8 cellular contexts compared by ENCODE assay signal in genomic region chr17:78144146-78144719, GRCh38. TPM values are rescaled to one million over a fixed set of nuclear protein-coding genes. Genes with fewer than 3 reads are reported as not detected.
DNase-seq lines count a peak whose midpoint lies in the region; ATAC-seq, FAIRE-seq and TF ChIP-seq lines count a peak whose summit lies in the region.

No MANE protein-coding gene starts in this region.

- no peaks in the 10 kb centered on the region for H3K9me3 ChIP-seq in SK-N-SH

- H3K9me2 ChIP-seq in SK-N-SH, result no peaks in the 10 kb centered on the region

- no peak overlapping the region for H3K4me3 ChIP-seq in SK-N-SH (ENCODE audit: low read depth in 2 of 2, low read length in 1 of 2)

- no peaks in the 10 kb centered on the region for H3K27me3 Mint-ChIP-seq in activated CD4-positive, alpha-beta T cell treated with anti-CD3 and anti-CD28 coated beads for 36 hours

- H3K79me2 ChIP-seq in SK-N-SH (ENCODE audit: insufficient read depth), result no peaks in the 10 kb centered on the region

- DNase-seq in activated CD4-positive, alpha-beta T cell treated with anti-CD3 and anti-CD28 coated beads for 36 hours, result no peak
- no peak for DNase-seq in activated CD4-positive, alpha-beta T cell treated with anti-CD3 and anti-CD28 coated beads, Interleukin-2, amount 50 U/mL, for 4 hours
- DNase-seq in SK-N-SH (peak; percentile 73), fibroblast of the conjunctiva (ENCODE audit: low read depth) (peak; percentile 93), posterior cingulate gyrus (peak; percentile 43 to 94 (median 60)), D721Med (ENCODE audit: insufficient read length, low spot score) (no peak), NCI-H2107 (lab: John Stamatoyannopoulos, UW) (no peak)

- H3K36me3 ChIP-seq in SK-N-SH (replicated peaks in 1 of 2; ENCODE audit: control insufficient read depth in 1 of 2, insufficient read depth in 2 of 2, low read length in 1 of 2), result no peaks in the 10 kb centered on the region

- H3K4me1 Mint-ChIP-seq in activated CD4-positive, alpha-beta T cell treated with anti-CD3 and anti-CD28 coated beads for 36 hours, result peaks cover 39% of the 10 kb centered on the region

- no peak overlapping the region for H3K27ac ChIP-seq in SK-N-SH (ENCODE audit: low read depth in 2 of 2, low read length in 1 of 2)

- no peak overlapping the region for H2AFZ ChIP-seq in SK-N-SH (ENCODE audit: low read depth)

- ATAC-seq in activated CD4-positive, alpha-beta T cell treated with anti-CD3 and anti-CD28 coated beads for 36 hours, result no peak
- ATAC-seq in GM19452 (IDR thresholded peaks at IDR 0.05; ENCODE audit: unreplicated experiment), result no peak

- H4K20me1 ChIP-seq in SK-N-SH (ENCODE audit: insufficient read depth), result no peaks in the 10 kb centered on the region

- FAIRE-seq in D721Med (lab: Jason Lieb, UNC), result no peak

- peaks cover 4 to 19% of the 10 kb centered on the region in 2 experiments; a peak in 2 of 4 replicates for H3K4me1 ChIP-seq in SK-N-SH (ENCODE audit: control insufficient read depth in 1 of 2, insufficient read depth in 2 of 2, low read depth in 1 of 2, low read length in 1 of 2)

- no peak for TF ChIP-seq RAD21 in SK-N-SH (IDR thresholded peaks at IDR 0.05; ENCODE audit: low read length)

- no peaks in the 10 kb centered on the region for H3K9me3 Mint-ChIP-seq in activated CD4-positive, alpha-beta T cell treated with anti-CD3 and anti-CD28 coated beads for 36 hours (ENCODE audit: low read depth)

- CTCF ChIA-PET in activated CD4-positive, alpha-beta T cell treated with anti-CD3 and anti-CD28 coated beads for 36 hours (lab: Charles Lee), result interaction anchor here (0.5 to 1.3 kb wide), 6 partner anchors 10 to 1805 kb away, joined by 3 to 5 read pairs (median 4); no protein-coding TSS in a partner anchor
- CTCF ChIA-PET in SK-N-SH (lab: Yijun Ruan, JAX), result interaction anchor here (0.8 to 2.6 kb wide), 11 partner anchors 9 to 216 kb away, joined by 3 to 16 read pairs (median 4); no protein-coding TSS in a partner anchor

- H3K9ac ChIP-seq in SK-N-SH, result no peak overlapping the region

- peak overlapping the region; percentile 19 for H3K27ac Mint-ChIP-seq in activated CD4-positive, alpha-beta T cell treated with anti-CD3 and anti-CD28 coated beads for 36 hours

- no peak for TF ChIP-seq EP300 in SK-N-SH (IDR thresholded peaks at IDR 0.05; ENCODE audit: borderline replicate concordance in 1 of 2, low read depth in 1 of 2, low read length in 1 of 2)

- POLR2A ChIA-PET in activated CD4-positive, alpha-beta T cell treated with anti-CD3 and anti-CD28 coated beads for 36 hours (lab: Charles Lee), result interaction anchor here (0.5 to 1.1 kb wide), 3 partner anchors 8 to 19 kb away, joined by 3 to 11 read pairs (median 3); no protein-coding TSS in a partner anchor
- POLR2A ChIA-PET in SK-N-SH (lab: Yijun Ruan, JAX), result interaction anchor here (0.9 kb wide), 1 partner anchor 20 kb away, joined by 3 read pairs; no protein-coding TSS in a partner anchor

- H3K4me2 ChIP-seq in SK-N-SH, result peak overlapping the region; percentile 37; the same call in 1 of the 2 replicates

- no peaks in the 10 kb centered on the region for H3K27me3 ChIP-seq in SK-N-SH (ENCODE audit: insufficient read depth)

- 69% methylated on average over 11 of the region's 11 CpGs for WGBS in SK-N-SH (ENCODE audit: low lambda C conversion rate)

- TF ChIP-seq CTCF in SK-N-SH (IDR thresholded peaks at IDR 0.05) (no peak; the same call in 1 of the 2 replicates), D721Med (IDR thresholded peaks at IDR 0.05; ENCODE audit: insufficient read depth, missing control alignments) (no peak)

- intact Hi-C loops in activated CD4-positive, alpha-beta T cell treated with anti-CD3 and anti-CD28 coated beads for 36 hours (cut with DNase I, micrococcal nuclease), result no loop called here
- intact Hi-C loops in posterior cingulate gyrus (cut with DNase I), result no loop called here

- H3K4me3 Mint-ChIP-seq in activated CD4-positive, alpha-beta T cell treated with anti-CD3 and anti-CD28 coated beads for 36 hours, result no peak overlapping the region

- H3K36me3 Mint-ChIP-seq in activated CD4-positive, alpha-beta T cell treated with anti-CD3 and anti-CD28 coated beads for 36 hours (ENCODE audit: low read depth), result peaks cover 20% of the 10 kb centered on the region

- H3F3A ChIP-seq in SK-N-SH (replicated peaks; ENCODE audit: insufficient read depth), result peaks cover 3% of the 10 kb centered on the region

TF ChIP-seq in SK-N-SH, 30 proteins besides CTCF, POLR2A, EP300 and RAD21 (continues in another document):
- TF ChIP-seq IRF3 (IDR thresholded peaks at IDR 0.05; ENCODE audit: low read depth, low read length), result no peak
- TF ChIP-seq TAF1 (IDR thresholded peaks at IDR 0.05; ENCODE audit: borderline replicate concordance, low read depth, low read length), result no peak
- TF ChIP-seq MXI1 (IDR thresholded peaks at IDR 0.05; ENCODE audit: low read depth, low read length), result peak; percentile 65
- TF ChIP-seq RFX5 (IDR thresholded peaks at IDR 0.05; ENCODE audit: low read length), result no peak
- 0 out of 2 replicates have a peak, but pooled peaks have one; percentile 31 for TF ChIP-seq USF1 (IDR thresholded peaks at IDR 0.05; ENCODE audit: borderline replicate concordance, low read depth)
- no peak for TF ChIP-seq FOSL2 (IDR thresholded peaks at IDR 0.05; ENCODE audit: borderline replicate concordance, low read depth)
- TF ChIP-seq MAX (IDR thresholded peaks at IDR 0.05; ENCODE audit: low read depth), result peak; percentile 90
- TF ChIP-seq PBX3 (IDR thresholded peaks at IDR 0.05), result no peak
- TF ChIP-seq FOXM1 (IDR thresholded peaks at IDR 0.05; ENCODE audit: low read depth), result no peak
- no peak for TF ChIP-seq SMC3 (IDR thresholded peaks at IDR 0.05; ENCODE audit: low read depth, low read length)

RNA-seq across cellular contexts. Expression of gene C17orf99, which starts 2.0 kb away (rescaled TPM):
- total RNA-seq in activated CD4-positive, alpha-beta T cell treated with anti-CD3 and anti-CD28 coated beads for 36 hours, result not detected
- not detected in 2 replicates for polyA plus RNA-seq in SK-N-SH (2012; rRNA removed)
- not detected in 2 replicates for polyA plus RNA-seq in SK-N-SH (2012; cell fraction: cytosol; rRNA removed)
- not detected in 2 replicates for polyA plus RNA-seq in SK-N-SH (2012; cell fraction: nucleus; rRNA removed)

RNA-seq across cellular contexts. Expression of gene TMC8, which starts 13.7 kb away (rescaled TPM):
- 100 to 1,000 TPM; 123 to 139 TPM for total RNA-seq in activated CD4-positive, alpha-beta T cell treated with anti-CD3 and anti-CD28 coated beads for 36 hours
- 0.15 and 0.18 TPM in 2 replicates for polyA plus RNA-seq in SK-N-SH (2012; rRNA removed)
- polyA plus RNA-seq in SK-N-SH (2012; cell fraction: cytosol; rRNA removed), result 0.01 TPM in 1 of 2 replicates, not detected in the other
- polyA plus RNA-seq in SK-N-SH (2012; cell fraction: nucleus; rRNA removed), result 0.04 and 0.11 TPM in 2 replicates

RNA-seq across cellular contexts. Expression of gene TMC6, which starts 15.7 kb away (rescaled TPM):
- 100 to 1,000 TPM; 138 to 145 TPM for total RNA-seq in activated CD4-positive, alpha-beta T cell treated with anti-CD3 and anti-CD28 coated beads for 36 hours
- polyA plus RNA-seq in SK-N-SH (2012; rRNA removed), result 3.8 and 5.5 TPM in 2 replicates
- 1.9 and 2.8 TPM in 2 replicates for polyA plus RNA-seq in SK-N-SH (2012; cell fraction: cytosol; rRNA removed)
- 15.2 and 17.5 TPM in 2 replicates for polyA plus RNA-seq in SK-N-SH (2012; cell fraction: nucleus; rRNA removed)

RNA-seq across cellular contexts. Expression of gene SYNGR2, which starts 24.1 kb away (rescaled TPM):
- 10 to 100 TPM; 79.1 to 89.2 TPM for total RNA-seq in activated CD4-positive, alpha-beta T cell treated with anti-CD3 and anti-CD28 coated beads for 36 hours
- 160 and 181 TPM in 2 replicates for polyA plus RNA-seq in SK-N-SH (2012; rRNA removed)
- 76.9 and 109 TPM in 2 replicates for polyA plus RNA-seq in SK-N-SH (2012; cell fraction: cytosol; rRNA removed)
- polyA plus RNA-seq in SK-N-SH (2012; cell fraction: nucleus; rRNA removed), result 103 and 110 TPM in 2 replicates

RNA-seq across cellular contexts. Expression of gene TK1, which starts 42.6 kb away (rescaled TPM):
- total RNA-seq in activated CD4-positive, alpha-beta T cell treated with anti-CD3 and anti-CD28 coated beads for 36 hours, result 100 to 1,000 TPM; 157 to 195 TPM
- polyA plus RNA-seq in SK-N-SH (2012; rRNA removed), result 70.7 and 112 TPM in 2 replicates
- polyA plus RNA-seq in SK-N-SH (2012; cell fraction: cytosol; rRNA removed), result 42.3 and 61.2 TPM in 2 replicates
- polyA plus RNA-seq in SK-N-SH (2012; cell fraction: nucleus; rRNA removed), result 46.5 and 61.3 TPM in 2 replicates

Comparison
In these comparisons a context has a peak if more than half of its experiments do, and no peak if none do; other contexts are left out.
1. DNase-seq: peak in SK-N-SH (single experiment), fibroblast of the conjunctiva (single experiment) and posterior cingulate gyrus (10 of 10); none in activated CD4-positive, alpha-beta T cell treated with anti-CD3 and anti-CD28 coated beads for 36 hours (single experiment), activated CD4-positive, alpha-beta T cell treated with anti-CD3 and anti-CD28 coated beads, Interleukin-2, amount 50 U/mL, for 4 hours (0 of 2), D721Med (single experiment) and NCI-H2107 (single experiment).